Comparison of ENCODE assay signal across 14 cellular contexts in genomic region chr5:151743535-151743934, GRCh38. TPM values are rescaled to one million over a fixed set of nuclear protein-coding genes. Genes with fewer than 3 reads are reported as not detected.
A peak's percentile ranks its signal among the peaks of the same experiment; 100 is the strongest.
DNase-seq lines count a peak whose midpoint lies in the region; ATAC-seq and TF ChIP-seq lines count a peak whose summit lies in the region.
"Had no signal": no experiment of that assay in that cellular context is flagged by ENCODE, and none has a peak within 500 bp of the region (broad histone marks: within the 10 kb centered on the region; RNA-seq: fewer than 3 reads in every experiment).

No MANE protein-coding gene starts in this region.

- TF ChIP-seq CTCF in PC-3 (conservative IDR thresholded peaks at IDR 0.05; ENCODE audit: low read depth, low read length) (no peak), osteocyte (IDR thresholded peaks at IDR 0.05) (no peak), MM.1S (IDR thresholded peaks at IDR 0.05; ENCODE audit: low read length) (no peak)

- no peak overlapping the region for H3K4me3 ChIP-seq in CD4-positive, CD25-positive, alpha-beta regulatory T cell (ENCODE audit: low read depth, low read length)
- H3K4me3 ChIP-seq in PC-3 (ENCODE audit: low read length) (no peak overlapping the region), MM.1S (ENCODE audit: low read length) (no peak overlapping the region)
- H3K4me3 ChIP-seq: lung, SJCRH30 had no signal

- no peaks in the 10 kb centered on the region for H4K20me1 ChIP-seq in PC-3 (ENCODE audit: low read length)
- H4K20me1 ChIP-seq in MM.1S (ENCODE audit: insufficient read depth, low read length), result no peaks in the 10 kb centered on the region

- H3K9me3 ChIP-seq in CD4-positive, CD25-positive, alpha-beta regulatory T cell (ENCODE audit: control insufficient read depth in 2 of 2, low read length in 2 of 2), result no peaks in the 10 kb centered on the region
- H3K9me3 ChIP-seq in PC-3 (ENCODE audit: low read length) (no peaks in the 10 kb centered on the region), MM.1S (replicated peaks; ENCODE audit: insufficient read depth, low read length) (no peaks in the 10 kb centered on the region)
- H3K9me3 ChIP-seq: SJCRH30 had no signal

- H3K27ac ChIP-seq in CD4-positive, CD25-positive, alpha-beta regulatory T cell (ENCODE audit: insufficient read depth, low read length, poor library complexity, severe bottlenecking), result no peak overlapping the region
- peak overlapping the region; percentile 89 for H3K27ac ChIP-seq in PC-3 (ENCODE audit: low read length)
- H3K27ac ChIP-seq in MM.1S (ENCODE audit: low read length), result no peak overlapping the region
- H3K27ac ChIP-seq: SJCRH30 had no signal

- H3K9me2 ChIP-seq in PC-3 (replicated peaks; ENCODE audit: low read length) (no peaks in the 10 kb centered on the region), MM.1S (replicated peaks; ENCODE audit: insufficient read depth, low read length) (no peaks in the 10 kb centered on the region)

- no peak for ATAC-seq in CD4-positive, CD25-positive, alpha-beta regulatory T cell (ENCODE audit: low read depth in 2 of 2)
- no peak for ATAC-seq in PC-3
- no peak for ATAC-seq in effector memory CD8-positive, alpha-beta T cell (replicated peaks)

- peaks cover 35% of the 10 kb centered on the region for H3K4me1 ChIP-seq in CD4-positive, CD25-positive, alpha-beta regulatory T cell (ENCODE audit: control insufficient read depth, insufficient read depth, low read length, poor library complexity, severe bottlenecking)
- H3K4me1 ChIP-seq in PC-3 (ENCODE audit: insufficient read depth, low read length) (peaks cover 70% of the 10 kb centered on the region), MM.1S (ENCODE audit: low read length) (peaks cover 11% of the 10 kb centered on the region)

- peaks cover 24% of the 10 kb centered on the region for H3K36me3 Mint-ChIP-seq in CD4-positive, CD25-positive, alpha-beta regulatory T cell
- H3K36me3 Mint-ChIP-seq in effector memory CD8-positive, alpha-beta T cell (ENCODE audit: insufficient read depth), result peaks cover 6% of the 10 kb centered on the region
- peaks cover 9% of the 10 kb centered on the region for H3K36me3 Mint-ChIP-seq in osteocyte (ENCODE audit: unreplicated experiment)

- no peak overlapping the region for H2AFZ ChIP-seq in PC-3 (ENCODE audit: low read length)
- H2AFZ ChIP-seq in MM.1S (ENCODE audit: low read length), result no peak overlapping the region

- no peaks in the 10 kb centered on the region for H3K9me3 Mint-ChIP-seq in CD4-positive, CD25-positive, alpha-beta regulatory T cell
- H3K9me3 Mint-ChIP-seq in effector memory CD8-positive, alpha-beta T cell, result no peaks in the 10 kb centered on the region
- no peaks in the 10 kb centered on the region for H3K9me3 Mint-ChIP-seq in osteocyte (ENCODE audit: unreplicated experiment)
- H3K9me3 Mint-ChIP-seq: activated CD4-positive, alpha-beta T cell treated with anti-CD3 and anti-CD28 coated beads, Interleukin-2, amount 10 ng/mL, durations not matched to agents 7 days and 5 days; central memory CD8-positive, alpha-beta T cell; stimulated activated naive CD8-positive, alpha-beta T cell treated with anti-CD3 and anti-CD28 coated beads, Interleukin-15, Interleukin-2, amounts not matched to agents 100 ng/mL and 50 ng/mL, for 24 hours had no signal

- no peak for DNase-seq in CD4-positive, CD25-positive, alpha-beta regulatory T cell
- DNase-seq in PC-3 (no peak), osteocyte (ENCODE audit: extremely low spot score, unreplicated experiment) (no peak), MM.1S (no peak), iPS-NIHi11 (ENCODE audit: low spot score) (no peak), DMS 273 treated with DMSO at 0.1 percent for 48 hours (lab: John Stamatoyannopoulos, UW) (no peak), occipital lobe (lab: John Stamatoyannopoulos, UW) (no peak)
- no peak for DNase-seq in effector memory CD8-positive, alpha-beta T cell
- DNase-seq: activated CD4-positive, alpha-beta T cell treated with anti-CD3 and anti-CD28 coated beads, Interleukin-2, amount 10 ng/mL, durations not matched to agents 7 days and 5 days had no signal

- H3F3A ChIP-seq in PC-3 (ENCODE audit: low read length, unreplicated experiment), result no peaks in the 10 kb centered on the region
- H3F3A ChIP-seq in MM.1S (ENCODE audit: insufficient read depth, low read length), result peaks cover 10% of the 10 kb centered on the region

- H3K4me1 Mint-ChIP-seq in CD4-positive, CD25-positive, alpha-beta regulatory T cell, result peaks cover 4 to 39% (median 29%) of the 10 kb centered on the region in 4 donors
- peaks cover 33 to 37% of the 10 kb centered on the region in 2 donors for H3K4me1 Mint-ChIP-seq in effector memory CD8-positive, alpha-beta T cell (ENCODE audit: low read depth in 2 of 2)
- H3K4me1 Mint-ChIP-seq in osteocyte (ENCODE audit: unreplicated experiment), result peaks cover 61% of the 10 kb centered on the region

- H3K4me3 Mint-ChIP-seq in CD4-positive, CD25-positive, alpha-beta regulatory T cell, result no peak overlapping the region
- H3K4me3 Mint-ChIP-seq in effector memory CD8-positive, alpha-beta T cell, result no peak overlapping the region
- H3K4me3 Mint-ChIP-seq in osteocyte (ENCODE audit: unreplicated experiment), result no peak overlapping the region
- H3K4me3 Mint-ChIP-seq: activated CD4-positive, alpha-beta T cell treated with anti-CD3 and anti-CD28 coated beads, Interleukin-2, amount 10 ng/mL, durations not matched to agents 7 days and 5 days; B cell; central memory CD8-positive, alpha-beta T cell; stimulated activated naive CD8-positive, alpha-beta T cell treated with anti-CD3 and anti-CD28 coated beads, Interleukin-15, Interleukin-2, amounts not matched to agents 100 ng/mL and 50 ng/mL, for 24 hours had no signal

- H3K79me2 ChIP-seq in PC-3 (ENCODE audit: low read length) (peaks cover 19% of the 10 kb centered on the region), MM.1S (ENCODE audit: low read length) (peaks cover 79% of the 10 kb centered on the region)

- no peaks in the 10 kb centered on the region for H3K27me3 ChIP-seq in CD4-positive, CD25-positive, alpha-beta regulatory T cell (ENCODE audit: control insufficient read depth, insufficient read depth, low read length)
- no peaks in the 10 kb centered on the region for H3K27me3 ChIP-seq in PC-3 (ENCODE audit: low read length)
- H3K27me3 ChIP-seq in MM.1S (replicated peaks; ENCODE audit: insufficient read depth, low read length), result no peaks in the 10 kb centered on the region
- H3K27me3 ChIP-seq: SJCRH30 had no signal

- H3K36me3 ChIP-seq in CD4-positive, CD25-positive, alpha-beta regulatory T cell (ENCODE audit: control insufficient read depth, insufficient read depth, low read length), result peaks cover 22% of the 10 kb centered on the region
- H3K36me3 ChIP-seq in PC-3 (ENCODE audit: low read depth, low read length) (peaks cover 17% of the 10 kb centered on the region), MM.1S (replicated peaks; ENCODE audit: insufficient read depth, low read length) (peaks cover 16% of the 10 kb centered on the region; the same call in 1 of the 2 replicates)
- H3K36me3 ChIP-seq: SJCRH30 had no signal

- H3K27me3 Mint-ChIP-seq in CD4-positive, CD25-positive, alpha-beta regulatory T cell, result no peaks in the 10 kb centered on the region
- H3K27me3 Mint-ChIP-seq in effector memory CD8-positive, alpha-beta T cell, result no peaks in the 10 kb centered on the region
- H3K27me3 Mint-ChIP-seq in osteocyte (ENCODE audit: unreplicated experiment), result no peaks in the 10 kb centered on the region
- H3K27me3 Mint-ChIP-seq: activated CD4-positive, alpha-beta T cell treated with anti-CD3 and anti-CD28 coated beads, Interleukin-2, amount 10 ng/mL, durations not matched to agents 7 days and 5 days; B cell; central memory CD8-positive, alpha-beta T cell; stimulated activated naive CD8-positive, alpha-beta T cell treated with anti-CD3 and anti-CD28 coated beads, Interleukin-15, Interleukin-2, amounts not matched to agents 100 ng/mL and 50 ng/mL, for 24 hours had no signal

- intact Hi-C loops in PC-3 (cut with micrococcal nuclease), result loop anchor here (10.0 kb wide), 1 partner anchor 449 kb away; no protein-coding TSS in a partner anchor

- H3K4me2 ChIP-seq in PC-3 (ENCODE audit: low read length), result no peak overlapping the region
- no peak overlapping the region for H3K4me2 ChIP-seq in MM.1S (ENCODE audit: low read depth, low read length)

- BruUV-seq in PC-3 (replicated peaks; lab: Mats Ljungman, UMichigan), result no TSS peak

- H3K9ac ChIP-seq in PC-3 (ENCODE audit: low read length), result no peak overlapping the region
- no peak overlapping the region for H3K9ac ChIP-seq in MM.1S (ENCODE audit: low read length)

- peak overlapping the region in 2 of 3 donors; percentile 2 to 74 for H3K27ac Mint-ChIP-seq in CD4-positive, CD25-positive, alpha-beta regulatory T cell
- H3K27ac Mint-ChIP-seq in effector memory CD8-positive, alpha-beta T cell, result peak overlapping the region; percentile 47 to 92
- peak overlapping the region; percentile 6 for H3K27ac Mint-ChIP-seq in osteocyte (ENCODE audit: unreplicated experiment)
- H3K27ac Mint-ChIP-seq: activated CD4-positive, alpha-beta T cell treated with anti-CD3 and anti-CD28 coated beads, Interleukin-2, amount 10 ng/mL, durations not matched to agents 7 days and 5 days; B cell; stimulated activated naive CD8-positive, alpha-beta T cell treated with anti-CD3 and anti-CD28 coated beads, Interleukin-15, Interleukin-2, amounts not matched to agents 100 ng/mL and 50 ng/mL, for 24 hours had no signal

- CTCF ChIA-PET in PC-3 (lab: Charles Lee), result interaction anchor here (0.5 to 1.3 kb wide), 4 partner anchors 14 to 92 kb away, joined by 3 to 6 read pairs (median 3); partner anchors contain the start of gene G3BP1

- POLR2A ChIA-PET in PC-3 (lab: Charles Lee; ENCODE audit: unreplicated experiment), result no interaction called here

RNA-seq across cellular contexts. Expression of gene ATOX1, which starts 14.9 kb away (rescaled TPM):
- 19.6 TPM for total RNA-seq in CD4-positive, CD25-positive, alpha-beta regulatory T cell
- 10 to 100 TPM; 70.5 to 98.3 (median 76.7) TPM for polyA plus RNA-seq in CD4-positive, CD25-positive, alpha-beta regulatory T cell
- total RNA-seq in PC-3 (2014; rRNA removed), result 81.4 and 122 TPM in 2 replicates
- 104 and 107 TPM in 2 replicates for total RNA-seq in osteocyte
- 16.5 TPM for total RNA-seq in occipital lobe

RNA-seq across cellular contexts. Expression of gene G3BP1, which starts 28.2 kb away (rescaled TPM):
- total RNA-seq in CD4-positive, CD25-positive, alpha-beta regulatory T cell, result 108 TPM
- polyA plus RNA-seq in CD4-positive, CD25-positive, alpha-beta regulatory T cell, result 100 to 1,000 TPM; 176 to 199 (median 184) TPM
- total RNA-seq in PC-3 (2014; rRNA removed), result 133 and 157 TPM in 2 replicates
- total RNA-seq in osteocyte, result 184 and 205 TPM in 2 replicates
- 86.7 TPM for total RNA-seq in occipital lobe

RNA-seq across cellular contexts. Expression of gene SPARC, which starts 56.8 kb away (rescaled TPM):
- 34.6 TPM for total RNA-seq in CD4-positive, CD25-positive, alpha-beta regulatory T cell
- not detected for polyA plus RNA-seq in CD4-positive, CD25-positive, alpha-beta regulatory T cell
- 0.86 and 2.7 TPM in 2 replicates for total RNA-seq in PC-3 (2014; rRNA removed)
- 9,466 and 10,195 TPM in 2 replicates for total RNA-seq in osteocyte
- total RNA-seq in occipital lobe, result 90.8 TPM
- total RNA-seq: B cell had no signal

Comparison
In these comparisons a context has a peak if more than half of its experiments do, and no peak if none do; other contexts are left out.
1. H3K27ac Mint-ChIP-seq: peak in every context shown above with its lines; median percentile 70 in effector memory CD8-positive, alpha-beta T cell; 38 in CD4-positive, CD25-positive, alpha-beta regulatory T cell; 6 in osteocyte.
2. RNA of gene SPARC, which starts 56.8 kb away (total RNA-seq): 9,466 to 10,195 TPM in osteocyte; 90.8 TPM in occipital lobe (single experiment), 34.6 TPM in CD4-positive, CD25-positive, alpha-beta regulatory T cell (single experiment) and 0.86 to 2.7 TPM in PC-3; every median in the first group is over 100 times any median in the second.